13 cellular contexts compared by ENCODE assay signal in genomic region chr7:5395246-5395645, GRCh38. TPM values are rescaled to one million over a fixed set of nuclear protein-coding genes. Genes with fewer than 3 reads are reported as not detected.
DNase-seq lines count a peak whose midpoint lies in the region; ATAC-seq and TF ChIP-seq lines count a peak whose summit lies in the region.
"Had no signal": no experiment of that assay in that cellular context is flagged by ENCODE, and none has a peak within 500 bp of the region (broad histone marks: within the 10 kb centered on the region; RNA-seq: fewer than 3 reads in every experiment).

No MANE protein-coding gene starts in this region.

- peaks cover 24% of the 10 kb centered on the region for H3K4me1 Mint-ChIP-seq in activated T-helper 1 cell treated with anti-CD3 and anti-CD28 coated beads, Interleukin-12 subunit alpha, Interleukin-12 subunit beta, Interleukin-2, Interleukin-4 antibody, amounts not matched to agents 30 ng/mL and 10 ng/mL and 1 ng/mL, durations not matched to agents 14 hours and 24 hours and 36 hours (ENCODE audit: low read depth)

- H3K27me3 ChIP-seq in ACC112 (ENCODE audit: insufficient read depth, low read length) (no peaks in the 10 kb centered on the region), muscle layer of colon (ENCODE audit: control insufficient read depth in 1 of 2, insufficient read depth in 2 of 2, low read length in 2 of 2) (no peaks in the 10 kb centered on the region), smooth muscle cell (ENCODE audit: low read depth) (no peaks in the 10 kb centered on the region)

- peaks cover 98% of the 10 kb centered on the region for H4K20me1 ChIP-seq in smooth muscle cell (ENCODE audit: low read depth)

- H3K4me3 Mint-ChIP-seq in activated T-helper 1 cell treated with anti-CD3 and anti-CD28 coated beads, Interleukin-12 subunit alpha, Interleukin-12 subunit beta, Interleukin-2, Interleukin-4 antibody, amounts not matched to agents 30 ng/mL and 10 ng/mL and 1 ng/mL, durations not matched to agents 14 hours and 24 hours and 36 hours, result peak overlapping the region; percentile 82

- no peak overlapping the region for H3K27ac ChIP-seq in ACC112 (ENCODE audit: low read depth, low read length)
- peak overlapping the region; percentile 68 for H3K27ac ChIP-seq in muscle layer of colon (ENCODE audit: low read depth, low read length)
- no peak overlapping the region for H3K27ac ChIP-seq in smooth muscle cell (ENCODE audit: low read depth)
- H3K27ac ChIP-seq: epithelial cell of prostate, parathyroid adenoma had no signal

- no peak for TF ChIP-seq CTCF in smooth muscle cell (IDR thresholded peaks at IDR 0.05; ENCODE audit: borderline replicate concordance, insufficient read depth, poor library complexity, severe bottlenecking)

- WGBS in smooth muscle cell (ENCODE audit: low lambda C conversion rate), result 90% methylated on average over 15 of the region's 15 CpGs

- ATAC-seq in GM21447 (IDR thresholded peaks at IDR 0.05; ENCODE audit: unreplicated experiment) (no peak), GM18858 (IDR thresholded peaks at IDR 0.05; ENCODE audit: unreplicated experiment) (no peak)

- no peak overlapping the region for H2AFZ ChIP-seq in ACC112 (ENCODE audit: low read length, unreplicated experiment)
- no peak overlapping the region for H2AFZ ChIP-seq in smooth muscle cell (ENCODE audit: low read depth)
- H2AFZ ChIP-seq: parathyroid adenoma had no signal

- H3K4me3 ChIP-seq in ACC112 (ENCODE audit: low read depth, low read length) (peak overlapping the region; percentile 1; the same call in 1 of the 2 replicates), muscle layer of colon (ENCODE audit: low read depth in 1 of 2, low read length in 2 of 2) (no peak overlapping the region), smooth muscle cell (no peak overlapping the region)
- H3K4me3 ChIP-seq: lung had no signal

- H3K36me3 ChIP-seq in ACC112 (ENCODE audit: insufficient read depth, low read length), result no peaks in the 10 kb centered on the region
- peaks cover 24% of the 10 kb centered on the region for H3K36me3 ChIP-seq in muscle layer of colon (ENCODE audit: insufficient read depth, low read length)
- no peaks in the 10 kb centered on the region for H3K36me3 ChIP-seq in smooth muscle cell (ENCODE audit: low read depth)

- H3K4me1 ChIP-seq in ACC112 (ENCODE audit: control insufficient read depth, insufficient read depth, low read length, unreplicated experiment), result peaks cover 17% of the 10 kb centered on the region
- peaks cover 26% of the 10 kb centered on the region for H3K4me1 ChIP-seq in muscle layer of colon (ENCODE audit: insufficient read depth, low read length)
- no peaks in the 10 kb centered on the region for H3K4me1 ChIP-seq in smooth muscle cell (ENCODE audit: low read depth)
- H3K4me1 ChIP-seq: parathyroid adenoma had no signal

- peaks cover 57% of the 10 kb centered on the region for H3K79me2 ChIP-seq in ACC112 (ENCODE audit: control insufficient read depth, insufficient read depth, low read length, unreplicated experiment)
- H3K79me2 ChIP-seq in smooth muscle cell (ENCODE audit: low read depth), result peaks cover 71% of the 10 kb centered on the region

- H3K9me3 ChIP-seq in muscle layer of colon (ENCODE audit: low read length) (no peaks in the 10 kb centered on the region), smooth muscle cell (replicated peaks; ENCODE audit: low read depth) (no peaks in the 10 kb centered on the region)

- H3K27ac Mint-ChIP-seq in activated T-helper 1 cell treated with anti-CD3 and anti-CD28 coated beads, Interleukin-12 subunit alpha, Interleukin-12 subunit beta, Interleukin-2, Interleukin-4 antibody, amounts not matched to agents 30 ng/mL and 10 ng/mL and 1 ng/mL, durations not matched to agents 14 hours and 24 hours and 36 hours, result peak overlapping the region; percentile 44

- no peaks in the 10 kb centered on the region for H3F3A ChIP-seq in smooth muscle cell (ENCODE audit: low read depth)

- H3K27me3 Mint-ChIP-seq in activated T-helper 1 cell treated with anti-CD3 and anti-CD28 coated beads, Interleukin-12 subunit alpha, Interleukin-12 subunit beta, Interleukin-2, Interleukin-4 antibody, amounts not matched to agents 30 ng/mL and 10 ng/mL and 1 ng/mL, durations not matched to agents 14 hours and 24 hours and 36 hours (ENCODE audit: insufficient read depth), result no peaks in the 10 kb centered on the region

- H3K9ac ChIP-seq in muscle layer of colon (ENCODE audit: low read length) (no peak overlapping the region), smooth muscle cell (ENCODE audit: low read depth) (no peak overlapping the region)
- H3K9ac ChIP-seq: parathyroid adenoma had no signal

- no peak overlapping the region for H3K4me2 ChIP-seq in smooth muscle cell

- peak; percentile 34 for DNase-seq in D341Med (ENCODE audit: low spot score)
- DNase-seq in activated T-helper 1 cell treated with anti-CD3 and anti-CD28 coated beads, Interleukin-12 subunit alpha, Interleukin-12 subunit beta, Interleukin-2, Interleukin-4 antibody, amounts not matched to agents 30 ng/mL and 10 ng/mL and 1 ng/mL, durations not matched to agents 14 hours and 24 hours and 36 hours (ENCODE audit: low spot score), result no peak
- DNase-seq in SIG-M5 treated with dmso at 0.1 percent for 504 hours (lab: John Stamatoyannopoulos, UW; ENCODE audit: unreplicated experiment), result no peak
- DNase-seq in smooth muscle cell (lab: John Stamatoyannopoulos, UW; ENCODE audit: unreplicated experiment), result no peak
- DNase-seq: NCI-H2171; stimulated activated CD4-positive, alpha-beta T cell treated with anti-CD3 and anti-CD28 coated beads, Interleukin-1b, Interleukin-23, amount 100 ng/mL, for 48 hours had no signal

- H3K9me3 Mint-ChIP-seq in activated T-helper 1 cell treated with anti-CD3 and anti-CD28 coated beads, Interleukin-12 subunit alpha, Interleukin-12 subunit beta, Interleukin-2, Interleukin-4 antibody, amounts not matched to agents 30 ng/mL and 10 ng/mL and 1 ng/mL, durations not matched to agents 14 hours and 24 hours and 36 hours, result no peaks in the 10 kb centered on the region

- intact Hi-C loops in activated T-helper 1 cell treated with anti-CD3 and anti-CD28 coated beads, Interleukin-12 subunit alpha, Interleukin-12 subunit beta, Interleukin-2, Interleukin-4 antibody, amounts not matched to agents 30 ng/mL and 10 ng/mL and 1 ng/mL, durations not matched to agents 14 hours and 24 hours and 36 hours (cut with micrococcal nuclease), result no loop called here

- H3K36me3 Mint-ChIP-seq in activated T-helper 1 cell treated with anti-CD3 and anti-CD28 coated beads, Interleukin-12 subunit alpha, Interleukin-12 subunit beta, Interleukin-2, Interleukin-4 antibody, amounts not matched to agents 30 ng/mL and 10 ng/mL and 1 ng/mL, durations not matched to agents 14 hours and 24 hours and 36 hours (ENCODE audit: low read depth), result peaks cover 16% of the 10 kb centered on the region

RNA-seq across cellular contexts. Expression of gene TNRC18, which starts 28.4 kb away (rescaled TPM):
- 42.4 and 48.7 TPM in 2 replicates for total RNA-seq in activated T-helper 1 cell treated with anti-CD3 and anti-CD28 coated beads, Interleukin-12 subunit alpha, Interleukin-12 subunit beta, Interleukin-2, Interleukin-4 antibody, amounts not matched to agents 30 ng/mL and 10 ng/mL and 1 ng/mL, durations not matched to agents 14 hours and 24 hours and 36 hours
- 16.9 and 40.3 TPM in 2 replicates for total RNA-seq in smooth muscle cell
- 6.4 and 11.7 TPM in 2 replicates for polyA plus RNA-seq in smooth muscle cell
